In genomic region chr11:106022795-106023275, GRCh38 we compare ENCODE assay signal across 8 cellular contexts. TPM values are rescaled to one million over a fixed set of nuclear protein-coding genes. Genes with fewer than 3 reads are reported as not detected.
DNase-seq lines count a peak whose midpoint lies in the region; ATAC-seq lines count a peak whose summit lies in the region.

No MANE protein-coding gene starts in this region.

- peak overlapping the region; percentile 56 for H3K4me3 ChIP-seq in HUES48 (ENCODE audit: low read depth, low read length)
- peak overlapping the region; percentile 67 for H3K4me3 ChIP-seq in iPS-20b (ENCODE audit: low read length)

- ATAC-seq in activated T-helper 17 cell treated with anti-CD3 and anti-CD28 coated beads, Interleukin-2, amount 50 U/mL, for 72 hours (replicated peaks), result no peak
- no peak for ATAC-seq in stimulated activated naive B cell treated with anti-CD40 and anti-IgM and Interleukin-4, amounts not matched to agents 10 μg/mL and 1 μg/mL and 100 μg/mL, for 72 hours (replicated peaks)
- no peak for ATAC-seq in sciatic nerve

- H3K27ac ChIP-seq in HUES48 (ENCODE audit: low read depth, low read length) (peak overlapping the region; percentile 81), iPS-20b (ENCODE audit: low read length) (no peak overlapping the region)

- H3K27me3 Mint-ChIP-seq in activated T-helper 17 cell treated with anti-CD3 and anti-CD28 coated beads, Interleukin-2, amount 50 U/mL, for 72 hours, result peaks cover 8% of the 10 kb centered on the region
- peaks cover 0 to 17% of the 10 kb centered on the region in 2 donors for H3K27me3 Mint-ChIP-seq in stimulated activated naive B cell treated with anti-CD40 and anti-IgM and Interleukin-4, amounts not matched to agents 10 μg/mL and 1 μg/mL and 100 μg/mL, for 72 hours

- H3K36me3 Mint-ChIP-seq in activated T-helper 17 cell treated with anti-CD3 and anti-CD28 coated beads, Interleukin-2, amount 50 U/mL, for 72 hours (ENCODE audit: low read depth), result peaks cover 31% of the 10 kb centered on the region
- H3K36me3 Mint-ChIP-seq in stimulated activated naive B cell treated with anti-CD40 and anti-IgM and Interleukin-4, amounts not matched to agents 10 μg/mL and 1 μg/mL and 100 μg/mL, for 72 hours, result peaks cover 8 to 21% of the 10 kb centered on the region in 2 donors

- DNase-seq in stimulated activated naive B cell treated with anti-CD40 and anti-IgM and Interleukin-4, amounts not matched to agents 10 μg/mL and 1 μg/mL and 100 μg/mL, for 72 hours, result no peak
- DNase-seq in epidermal melanocyte (ENCODE audit: insufficient read length, low spot score), result no peak
- DNase-seq in sciatic nerve (ENCODE audit: low spot score), result no peak
- no peak for DNase-seq in KBM-7
- no peak for DNase-seq in NCI-H82 treated with DMSO at 0.1 percent for 48 hours (lab: John Stamatoyannopoulos, UW; ENCODE audit: unreplicated experiment)

- H3K9me3 ChIP-seq in HUES48 (ENCODE audit: control insufficient read depth, insufficient read depth, low read length) (0 out of 2 replicates have a peak, but pooled peaks cover 2% of the 10 kb centered on the region), iPS-20b (ENCODE audit: insufficient read depth, low read depth, low read length) (0 out of 2 replicates have a peak, but pooled peaks cover 4% of the 10 kb centered on the region)

- H3K4me1 ChIP-seq in HUES48 (ENCODE audit: control insufficient read depth, insufficient read depth, low read length), result peaks cover 9% of the 10 kb centered on the region
- peaks cover 14% of the 10 kb centered on the region; the same call in 1 of the 2 replicates for H3K4me1 ChIP-seq in iPS-20b (ENCODE audit: insufficient read depth, low read length)

- intact Hi-C loops in sciatic nerve (cut with DNase I), result no loop called here

- H3K9me3 Mint-ChIP-seq in activated T-helper 17 cell treated with anti-CD3 and anti-CD28 coated beads, Interleukin-2, amount 50 U/mL, for 72 hours, result peaks cover 9% of the 10 kb centered on the region
- peaks cover 4% of the 10 kb centered on the region in 2 donors for H3K9me3 Mint-ChIP-seq in stimulated activated naive B cell treated with anti-CD40 and anti-IgM and Interleukin-4, amounts not matched to agents 10 μg/mL and 1 μg/mL and 100 μg/mL, for 72 hours

- H3K27me3 ChIP-seq in HUES48 (ENCODE audit: control insufficient read depth, insufficient read depth, low read length), result no peaks in the 10 kb centered on the region
- no peaks in the 10 kb centered on the region for H3K27me3 ChIP-seq in iPS-20b (ENCODE audit: insufficient read depth, low read length)

- H3K4me3 Mint-ChIP-seq in activated T-helper 17 cell treated with anti-CD3 and anti-CD28 coated beads, Interleukin-2, amount 50 U/mL, for 72 hours, result peak overlapping the region; percentile 87
- H3K4me3 Mint-ChIP-seq in stimulated activated naive B cell treated with anti-CD40 and anti-IgM and Interleukin-4, amounts not matched to agents 10 μg/mL and 1 μg/mL and 100 μg/mL, for 72 hours, result peak overlapping the region; percentile 91

- no peak overlapping the region for H3K9ac ChIP-seq in HUES48 (ENCODE audit: low read depth, low read length)
- no peak overlapping the region for H3K9ac ChIP-seq in iPS-20b (ENCODE audit: low read depth, low read length)

- in situ Hi-C loops in KBM-7 (cut with MboI; ENCODE audit: low pct_unique_long_range_greater_than_20kb, low sequenced_read_pairs), result no loop called here

- no peaks in the 10 kb centered on the region for H3K36me3 ChIP-seq in HUES48 (ENCODE audit: control insufficient read depth, insufficient read depth, low read length)
- peaks cover 6% of the 10 kb centered on the region; the same call in 1 of the 2 replicates for H3K36me3 ChIP-seq in iPS-20b (ENCODE audit: insufficient read depth, low read depth, low read length)

- peaks cover 20% of the 10 kb centered on the region for H3K4me1 Mint-ChIP-seq in activated T-helper 17 cell treated with anti-CD3 and anti-CD28 coated beads, Interleukin-2, amount 50 U/mL, for 72 hours
- peaks cover 22 to 44% of the 10 kb centered on the region in 2 donors for H3K4me1 Mint-ChIP-seq in stimulated activated naive B cell treated with anti-CD40 and anti-IgM and Interleukin-4, amounts not matched to agents 10 μg/mL and 1 μg/mL and 100 μg/mL, for 72 hours

- peak overlapping the region; percentile 88 for H3K27ac Mint-ChIP-seq in activated T-helper 17 cell treated with anti-CD3 and anti-CD28 coated beads, Interleukin-2, amount 50 U/mL, for 72 hours
- peak overlapping the region; percentile 94 for H3K27ac Mint-ChIP-seq in stimulated activated naive B cell treated with anti-CD40 and anti-IgM and Interleukin-4, amounts not matched to agents 10 μg/mL and 1 μg/mL and 100 μg/mL, for 72 hours

RNA-seq across cellular contexts. Expression of gene MSANTD4, which starts 0.8 kb away (rescaled TPM):
- total RNA-seq in activated T-helper 17 cell treated with anti-CD3 and anti-CD28 coated beads, Interleukin-2, amount 50 U/mL, for 72 hours, result 10 to 100 TPM; 13.4 to 16.6 TPM
- 18.3 TPM for total RNA-seq in sciatic nerve

RNA-seq across cellular contexts. Expression of gene KBTBD3, which starts 54.3 kb away (rescaled TPM):
- 10 to 100 TPM in 1 of 2 donors, 1 to 10 TPM in 1; 6.0 to 14.3 TPM for total RNA-seq in activated T-helper 17 cell treated with anti-CD3 and anti-CD28 coated beads, Interleukin-2, amount 50 U/mL, for 72 hours
- total RNA-seq in sciatic nerve, result 16.0 TPM

RNA-seq across cellular contexts. Expression of gene AASDHPPT, which starts 54.6 kb away (rescaled TPM):
- total RNA-seq in activated T-helper 17 cell treated with anti-CD3 and anti-CD28 coated beads, Interleukin-2, amount 50 U/mL, for 72 hours, result 10 to 100 TPM; 24.0 to 37.0 TPM
- 28.0 TPM for total RNA-seq in sciatic nerve
